2 cellular contexts compared by ENCODE assay signal in genomic region chr5:150573867-150574817, GRCh38.
TF ChIP-seq lines count a peak whose summit lies in the region.

No MANE protein-coding gene starts in this region.

TF ChIP-seq in HEK293, 187 proteins besides CTCF, POLR2A, EP300 and RAD21 (continued from another document):
- TF ChIP-seq PRDM4 (tag by site-specific recombination; IDR thresholded peaks at IDR 0.05) (no peak), ZNF341 (tag by site-specific recombination; IDR thresholded peaks at IDR 0.05; ENCODE audit: low read depth) (peak; percentile 80), ZNF664 (tag by site-specific recombination; IDR thresholded peaks at IDR 0.05) (peak; percentile 94)

TF ChIP-seq in K562, 482 proteins besides CTCF, POLR2A, EP300 and RAD21 (continued from another document):
- TF ChIP-seq, protein P1, sequence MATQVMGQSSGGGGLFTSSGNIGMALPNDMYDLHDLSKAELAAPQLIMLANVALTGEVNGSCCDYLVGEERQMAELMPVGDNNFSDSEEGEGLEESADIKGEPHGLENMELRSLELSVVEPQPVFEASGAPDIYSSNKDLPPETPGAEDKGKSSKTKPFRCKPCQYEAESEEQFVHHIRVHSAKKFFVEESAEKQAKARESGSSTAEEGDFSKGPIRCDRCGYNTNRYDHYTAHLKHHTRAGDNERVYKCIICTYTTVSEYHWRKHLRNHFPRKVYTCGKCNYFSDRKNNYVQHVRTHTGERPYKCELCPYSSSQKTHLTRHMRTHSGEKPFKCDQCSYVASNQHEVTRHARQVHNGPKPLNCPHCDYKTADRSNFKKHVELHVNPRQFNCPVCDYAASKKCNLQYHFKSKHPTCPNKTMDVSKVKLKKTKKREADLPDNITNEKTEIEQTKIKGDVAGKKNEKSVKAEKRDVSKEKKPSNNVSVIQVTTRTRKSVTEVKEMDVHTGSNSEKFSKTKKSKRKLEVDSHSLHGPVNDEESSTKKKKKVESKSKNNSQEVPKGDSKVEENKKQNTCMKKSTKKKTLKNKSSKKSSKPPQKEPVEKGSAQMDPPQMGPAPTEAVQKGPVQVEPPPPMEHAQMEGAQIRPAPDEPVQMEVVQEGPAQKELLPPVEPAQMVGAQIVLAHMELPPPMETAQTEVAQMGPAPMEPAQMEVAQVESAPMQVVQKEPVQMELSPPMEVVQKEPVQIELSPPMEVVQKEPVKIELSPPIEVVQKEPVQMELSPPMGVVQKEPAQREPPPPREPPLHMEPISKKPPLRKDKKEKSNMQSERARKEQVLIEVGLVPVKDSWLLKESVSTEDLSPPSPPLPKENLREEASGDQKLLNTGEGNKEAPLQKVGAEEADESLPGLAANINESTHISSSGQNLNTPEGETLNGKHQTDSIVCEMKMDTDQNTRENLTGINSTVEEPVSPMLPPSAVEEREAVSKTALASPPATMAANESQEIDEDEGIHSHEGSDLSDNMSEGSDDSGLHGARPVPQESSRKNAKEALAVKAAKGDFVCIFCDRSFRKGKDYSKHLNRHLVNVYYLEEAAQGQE (CRISPR knock-in tag; IDR thresholded peaks at IDR 0.05; ENCODE audit: low read depth), result no peak
- TF ChIP-seq SMARCC2 (IDR thresholded peaks at IDR 0.05; ENCODE audit: low read depth), result no peak
- no peak for TF ChIP-seq HNRNPUL1 (IDR thresholded peaks at IDR 0.05; ENCODE audit: low read length)
